27 cellular contexts compared by ENCODE assay signal in the genomic region with DNA sequence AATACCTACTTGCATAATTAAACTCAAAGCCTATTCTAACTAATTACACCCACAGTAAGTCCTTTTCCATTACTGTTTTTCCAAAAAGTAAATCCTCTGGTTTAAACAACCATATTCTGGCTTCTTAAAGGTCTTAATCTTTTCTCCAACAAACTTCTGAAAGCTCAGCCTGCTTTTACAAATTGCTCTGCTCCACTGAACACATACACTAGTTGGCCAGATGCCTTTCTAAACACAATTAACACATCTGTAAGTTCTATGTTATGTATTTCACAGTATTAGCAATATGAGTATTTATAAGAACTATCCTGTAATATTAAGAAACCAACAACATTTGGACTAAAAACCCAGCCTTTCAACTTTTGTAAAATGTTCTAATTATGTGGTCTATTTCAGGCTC. TPM values are rescaled to one million over a fixed set of nuclear protein-coding genes. Genes with fewer than 3 reads are reported as not detected.
DNase-seq lines count a peak whose midpoint lies in the region; ATAC-seq and TF ChIP-seq lines count a peak whose summit lies in the region.
"Had no signal": no experiment of that assay in that cellular context is flagged by ENCODE, and none has a peak within 500 bp of the region (broad histone marks: within the 10 kb centered on the region; RNA-seq: fewer than 3 reads in every experiment).

No MANE protein-coding gene starts in this region.

- H3K4me3 ChIP-seq in heart right ventricle (peak overlapping the region; percentile 7 to 69 (median 60)), dorsolateral prefrontal cortex (peak overlapping the region in 41 of 59 donors; percentile 2 to 76 (median 54)), lower lobe of right lung (peak overlapping the region; percentile 57), upper lobe of right lung (peak overlapping the region; percentile 52)
- H3K4me3 ChIP-seq: cardiac muscle cell, prostate gland, SK-N-MC had no signal

- TF ChIP-seq CTCF in heart right ventricle (IDR thresholded peaks at IDR 0.05) (no peak), dorsolateral prefrontal cortex (IDR thresholded peaks at IDR 0.05 in 54 of 56, conservative IDR thresholded peaks at IDR 0.05 in 2 of 56; ENCODE audit: low read depth in 1 of 56, partially characterized antibody in 56 of 56) (no peak), lower lobe of right lung (IDR thresholded peaks at IDR 0.05) (no peak), upper lobe of right lung (IDR thresholded peaks at IDR 0.05) (no peak)

- ATAC-seq in heart right ventricle (no peak), lower lobe of right lung (no peak), upper lobe of right lung (no peak)
- ATAC-seq: activated CD4-positive, CD25-positive, alpha-beta regulatory T cell treated with anti-CD3 and anti-CD28 coated beads, Interleukin-2, amount 50 U/mL, for 24 hours; activated CD8-positive, alpha-beta T cell treated with anti-CD3 and anti-CD28 coated beads for 36 hours had no signal

- H3K4me1 ChIP-seq in heart right ventricle: peaks cover 0 to 49% (median 8%) of the 10 kb centered on the region in 9 donors
- peaks cover 7% of the 10 kb centered on the region for H3K4me1 ChIP-seq in lower lobe of right lung
- H3K4me1 ChIP-seq in upper lobe of right lung: peaks cover 4% of the 10 kb centered on the region
- H3K4me1 ChIP-seq: prostate gland had no signal

- no peak for DNase-seq in heart right ventricle
- DNase-seq in cardiac septum (ENCODE audit: low spot score): no peak
- DNase-seq in dorsolateral prefrontal cortex: no peak
- DNase-seq in lower lobe of right lung: no peak
- DNase-seq in upper lobe of right lung: no peak
- no peak for DNase-seq in T-helper 2 cell
- no peak for DNase-seq in cerebellar cortex (ENCODE audit: low spot score)
- no peak for DNase-seq in NCI-H1092 (lab: John Stamatoyannopoulos, UW)
- DNase-seq: activated CD8-positive, alpha-beta T cell treated with anti-CD3 and anti-CD28 coated beads for 36 hours; activated effector memory CD4-positive, alpha-beta T cell treated with Interleukin-2 at 50 U/mL for 16 hours; activated T-cell treated with anti-CD3 and anti-CD28 coated beads for 4 hours; AML-193; anterior cingulate cortex; CD4-positive, alpha-beta T cell; endodermal cell; glutamatergic neuron; mesendoderm; NCI-H146; NCI-H446 treated with DMSO at 0.1 percent for 48 hours; stimulated activated CD4-positive, alpha-beta T cell treated with anti-CD3 and anti-CD28 coated beads, Interleukin-2, amount 100 ng/mL, for 48 hours had no signal

- H3K27ac ChIP-seq in heart right ventricle: peak overlapping the region in 8 of 10 donors; percentile 15 to 90 (median 84)
- peak overlapping the region in 6 of 59 donors; percentile 2 to 72 (median 36) for H3K27ac ChIP-seq in dorsolateral prefrontal cortex
- peak overlapping the region; percentile 76 for H3K27ac ChIP-seq in lower lobe of right lung
- peak overlapping the region; percentile 73 for H3K27ac ChIP-seq in upper lobe of right lung
- H3K27ac ChIP-seq: cardiac muscle cell, KMS-11, prostate gland, RWPE1, SK-N-MC had no signal

- peaks cover 0 to 49% (median 19%) of the 10 kb centered on the region in 7 donors for H3K27me3 ChIP-seq in heart right ventricle
- H3K27me3 ChIP-seq in dorsolateral prefrontal cortex: peaks cover 0 to 17% (median 0%) of the 10 kb centered on the region in 45 donors
- H3K27me3 ChIP-seq in lower lobe of right lung (ENCODE audit: low read depth): peaks cover 15% of the 10 kb centered on the region
- peaks cover 31% of the 10 kb centered on the region for H3K27me3 ChIP-seq in upper lobe of right lung

- H3K9me3 ChIP-seq in heart right ventricle: no peaks in the 10 kb centered on the region
- no peaks in the 10 kb centered on the region for H3K9me3 ChIP-seq in lower lobe of right lung
- no peaks in the 10 kb centered on the region for H3K9me3 ChIP-seq in upper lobe of right lung
- H3K9me3 ChIP-seq: prostate gland had no signal

- H3K36me3 ChIP-seq in heart right ventricle: peaks cover 0 to 35% (median 0%) of the 10 kb centered on the region in 9 donors
- H3K36me3 ChIP-seq in lower lobe of right lung: no peaks in the 10 kb centered on the region
- no peaks in the 10 kb centered on the region for H3K36me3 ChIP-seq in upper lobe of right lung
- H3K36me3 ChIP-seq: cardiac muscle cell, prostate gland had no signal

- intact Hi-C loops in heart right ventricle (cut with DNase I) (loop anchor here in 1 of 10 donors (10.0 kb wide), 1 partner anchor 58 kb away; no protein-coding TSS in a partner anchor), cardiac septum (cut with DNase I) (no loop called here), dorsolateral prefrontal cortex (cut with DNase I) (no loop called here), lower lobe of right lung (cut with DNase I) (no loop called here), upper lobe of right lung (cut with DNase I) (no loop called here)

RNA-seq across cellular contexts. Expression of gene PTPRB, which starts 30.1 kb away (rescaled TPM):
- total RNA-seq in heart right ventricle (10 to 100 TPM; 27.0 to 49.0 (median 40.7) TPM), cardiac septum (28.9 TPM), dorsolateral prefrontal cortex (10 to 100 TPM; 10.5 to 63.7 (median 25.5) TPM), lower lobe of right lung (91.4 TPM), upper lobe of right lung (196 TPM)
- 10 to 100 TPM; 13.6 to 27.1 TPM for polyA plus RNA-seq in heart right ventricle
- total RNA-seq: activated CD8-positive, alpha-beta T cell treated with anti-CD3 and anti-CD28 coated beads for 36 hours; CD4-positive, alpha-beta T cell; T-helper 1 cell treated with Interleukin-12 subunit alpha and Interleukin-12 subunit beta and Interleukin-4 antibody, amounts not matched to agents 30 ng/mL and 1 ng/mL, for 36 hours had no signal
